1 cellular context compared by ENCODE assay signal in genomic region chr19:3067549-3067948, GRCh38.
TF ChIP-seq lines count a peak whose summit lies in the region.

No MANE protein-coding gene starts in this region.

TF ChIP-seq in SK-N-SH, 30 proteins besides CTCF, POLR2A, EP300 and RAD21 (continued from another document):
- TF ChIP-seq FOXM1 (IDR thresholded peaks at IDR 0.05; ENCODE audit: low read depth) = no peak
- no peak for TF ChIP-seq MXI1 (IDR thresholded peaks at IDR 0.05; ENCODE audit: low read depth, low read length)
- TF ChIP-seq, protein P1, sequence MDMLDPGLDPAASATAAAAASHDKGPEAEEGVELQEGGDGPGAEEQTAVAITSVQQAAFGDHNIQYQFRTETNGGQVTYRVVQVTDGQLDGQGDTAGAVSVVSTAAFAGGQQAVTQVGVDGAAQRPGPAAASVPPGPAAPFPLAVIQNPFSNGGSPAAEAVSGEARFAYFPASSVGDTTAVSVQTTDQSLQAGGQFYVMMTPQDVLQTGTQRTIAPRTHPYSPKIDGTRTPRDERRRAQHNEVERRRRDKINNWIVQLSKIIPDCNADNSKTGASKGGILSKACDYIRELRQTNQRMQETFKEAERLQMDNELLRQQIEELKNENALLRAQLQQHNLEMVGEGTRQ (IDR thresholded peaks at IDR 0.05; ENCODE audit: borderline replicate concordance, low read depth, low read length) = no peak
- TF ChIP-seq, protein P2, sequence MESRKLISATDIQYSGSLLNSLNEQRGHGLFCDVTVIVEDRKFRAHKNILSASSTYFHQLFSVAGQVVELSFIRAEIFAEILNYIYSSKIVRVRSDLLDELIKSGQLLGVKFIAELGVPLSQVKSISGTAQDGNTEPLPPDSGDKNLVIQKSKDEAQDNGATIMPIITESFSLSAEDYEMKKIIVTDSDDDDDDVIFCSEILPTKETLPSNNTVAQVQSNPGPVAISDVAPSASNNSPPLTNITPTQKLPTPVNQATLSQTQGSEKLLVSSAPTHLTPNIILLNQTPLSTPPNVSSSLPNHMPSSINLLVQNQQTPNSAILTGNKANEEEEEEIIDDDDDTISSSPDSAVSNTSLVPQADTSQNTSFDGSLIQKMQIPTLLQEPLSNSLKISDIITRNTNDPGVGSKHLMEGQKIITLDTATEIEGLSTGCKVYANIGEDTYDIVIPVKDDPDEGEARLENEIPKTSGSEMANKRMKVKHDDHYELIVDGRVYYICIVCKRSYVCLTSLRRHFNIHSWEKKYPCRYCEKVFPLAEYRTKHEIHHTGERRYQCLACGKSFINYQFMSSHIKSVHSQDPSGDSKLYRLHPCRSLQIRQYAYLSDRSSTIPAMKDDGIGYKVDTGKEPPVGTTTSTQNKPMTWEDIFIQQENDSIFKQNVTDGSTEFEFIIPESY (IDR thresholded peaks at IDR 0.05; ENCODE audit: borderline replicate concordance, low read depth) = no peak
